ENCODE assay signal across 1 cellular context in the genomic region with DNA sequence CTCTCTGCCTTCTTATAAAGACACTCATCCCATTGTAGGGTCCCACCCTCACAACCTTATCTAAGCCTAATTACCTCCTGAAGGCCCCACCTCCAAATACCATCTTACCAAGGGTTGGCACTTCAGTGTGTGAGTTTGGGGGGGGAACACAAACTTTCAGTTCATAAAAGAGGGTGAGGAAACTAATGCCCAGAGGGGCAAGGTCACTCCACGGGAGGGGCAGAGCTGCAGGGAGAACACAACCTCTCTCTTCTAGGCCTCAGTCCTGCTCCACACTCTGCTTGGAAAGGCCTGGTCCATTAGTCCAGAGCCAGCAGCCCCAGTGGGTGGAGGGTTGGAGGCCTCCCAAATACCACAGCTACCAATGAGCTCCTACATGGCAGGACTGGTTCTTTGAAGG.
TF ChIP-seq lines count a peak whose summit lies in the region.

No MANE protein-coding gene starts in this region.

TF ChIP-seq in HepG2, 621 proteins besides CTCF, POLR2A, EP300 and RAD21 (continues in another document):
- TF ChIP-seq RORA (CRISPR knock-in tag; IDR thresholded peaks at IDR 0.05) (no peak), MIER2 (CRISPR knock-in tag; IDR thresholded peaks at IDR 0.05) (no peak), NR2F2 (IDR thresholded peaks at IDR 0.05; ENCODE audit: borderline replicate concordance, low read depth) (0 out of 2 replicates have a peak, but pooled peaks have one; percentile 13), CENPT (CRISPR knock-in tag; IDR thresholded peaks at IDR 0.05; ENCODE audit: low read depth) (no peak), NFATC3 (CRISPR knock-in tag; IDR thresholded peaks at IDR 0.05) (no peak), GATA4 (IDR thresholded peaks at IDR 0.05; ENCODE audit: borderline replicate concordance, low read depth) (no peak), AHR (CRISPR knock-in tag; IDR thresholded peaks at IDR 0.05) (no peak), ATF7 (IDR thresholded peaks at IDR 0.05) (no peak), ATF7 (CRISPR knock-in tag; IDR thresholded peaks at IDR 0.05) (no peak), HNF4G (IDR thresholded peaks at IDR 0.05; ENCODE audit: borderline replicate concordance, low read depth, low read length) (no peak), HNF4G (CRISPR knock-in tag; IDR thresholded peaks at IDR 0.05; ENCODE audit: borderline replicate concordance, low read depth) (no peak), ZMYM4 (CRISPR knock-in tag; IDR thresholded peaks at IDR 0.05) (no peak), ZNF329 (CRISPR knock-in tag; IDR thresholded peaks at IDR 0.05; ENCODE audit: low read depth) (no peak), NKX3-1 (CRISPR knock-in tag; IDR thresholded peaks at IDR 0.05) (no peak), MEIS1 (CRISPR knock-in tag; IDR thresholded peaks at IDR 0.05; ENCODE audit: borderline replicate concordance) (no peak), GTF3A (CRISPR knock-in tag; conservative IDR thresholded peaks at IDR 0.05) (no peak), KLF12 (CRISPR knock-in tag; IDR thresholded peaks at IDR 0.05; ENCODE audit: borderline replicate concordance) (no peak), CBFB (CRISPR knock-in tag; IDR thresholded peaks at IDR 0.05) (no peak), ARHGAP35 (CRISPR knock-in tag; IDR thresholded peaks at IDR 0.05; ENCODE audit: borderline replicate concordance) (no peak), MNT (IDR thresholded peaks at IDR 0.05) (no peak), GPN1 (CRISPR knock-in tag; IDR thresholded peaks at IDR 0.05; ENCODE audit: borderline replicate concordance) (no peak), ZNF354B (CRISPR knock-in tag; IDR thresholded peaks at IDR 0.05) (no peak), TP53 (CRISPR knock-in tag; conservative IDR thresholded peaks at IDR 0.05) (no peak), ZFX (CRISPR knock-in tag; IDR thresholded peaks at IDR 0.05; ENCODE audit: low read depth) (peak; percentile 39; the same call in 1 of the 2 replicates), JUNB (CRISPR knock-in tag; IDR thresholded peaks at IDR 0.05; ENCODE audit: borderline replicate concordance) (no peak), ATF7-NPFF (CRISPR knock-in tag; IDR thresholded peaks at IDR 0.05; ENCODE audit: low read depth) (no peak), KLF13 (CRISPR knock-in tag; IDR thresholded peaks at IDR 0.05) (no peak), PLSCR1 (CRISPR knock-in tag; IDR thresholded peaks at IDR 0.05; ENCODE audit: borderline replicate concordance) (no peak), TSC22D2 (CRISPR knock-in tag; IDR thresholded peaks at IDR 0.05; ENCODE audit: borderline replicate concordance) (no peak), SMYD3 (CRISPR knock-in tag; IDR thresholded peaks at IDR 0.05) (no peak), ZMYM2 (CRISPR knock-in tag; IDR thresholded peaks at IDR 0.05) (no peak), ZNF205 (CRISPR knock-in tag; IDR thresholded peaks at IDR 0.05) (no peak), ZNF678 (CRISPR knock-in tag; IDR thresholded peaks at IDR 0.05) (no peak), AKNA (CRISPR knock-in tag; IDR thresholded peaks at IDR 0.05; ENCODE audit: borderline replicate concordance) (no peak), STAT6 (CRISPR knock-in tag; IDR thresholded peaks at IDR 0.05; ENCODE audit: borderline replicate concordance) (no peak), ZNF350 (CRISPR knock-in tag; IDR thresholded peaks at IDR 0.05; ENCODE audit: borderline replicate concordance, low read depth) (no peak), ZNF446 (CRISPR knock-in tag; IDR thresholded peaks at IDR 0.05) (no peak), ZNF776 (CRISPR knock-in tag; IDR thresholded peaks at IDR 0.05) (no peak), BCL6 (CRISPR knock-in tag; IDR thresholded peaks at IDR 0.05) (no peak), ZC3H4 (CRISPR knock-in tag; IDR thresholded peaks at IDR 0.05; ENCODE audit: borderline replicate concordance) (no peak), GATAD1 (CRISPR knock-in tag; IDR thresholded peaks at IDR 0.05) (no peak)
- TF ChIP-seq, protein P1, sequence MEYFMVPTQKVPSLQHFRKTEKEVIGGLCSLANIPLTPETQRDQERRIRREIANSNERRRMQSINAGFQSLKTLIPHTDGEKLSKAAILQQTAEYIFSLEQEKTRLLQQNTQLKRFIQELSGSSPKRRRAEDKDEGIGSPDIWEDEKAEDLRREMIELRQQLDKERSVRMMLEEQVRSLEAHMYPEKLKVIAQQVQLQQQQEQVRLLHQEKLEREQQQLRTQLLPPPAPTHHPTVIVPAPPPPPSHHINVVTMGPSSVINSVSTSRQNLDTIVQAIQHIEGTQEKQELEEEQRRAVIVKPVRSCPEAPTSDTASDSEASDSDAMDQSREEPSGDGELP (IDR thresholded peaks at IDR 0.05; ENCODE audit: borderline replicate concordance, low read depth): no peak
- TF ChIP-seq, protein P2, sequence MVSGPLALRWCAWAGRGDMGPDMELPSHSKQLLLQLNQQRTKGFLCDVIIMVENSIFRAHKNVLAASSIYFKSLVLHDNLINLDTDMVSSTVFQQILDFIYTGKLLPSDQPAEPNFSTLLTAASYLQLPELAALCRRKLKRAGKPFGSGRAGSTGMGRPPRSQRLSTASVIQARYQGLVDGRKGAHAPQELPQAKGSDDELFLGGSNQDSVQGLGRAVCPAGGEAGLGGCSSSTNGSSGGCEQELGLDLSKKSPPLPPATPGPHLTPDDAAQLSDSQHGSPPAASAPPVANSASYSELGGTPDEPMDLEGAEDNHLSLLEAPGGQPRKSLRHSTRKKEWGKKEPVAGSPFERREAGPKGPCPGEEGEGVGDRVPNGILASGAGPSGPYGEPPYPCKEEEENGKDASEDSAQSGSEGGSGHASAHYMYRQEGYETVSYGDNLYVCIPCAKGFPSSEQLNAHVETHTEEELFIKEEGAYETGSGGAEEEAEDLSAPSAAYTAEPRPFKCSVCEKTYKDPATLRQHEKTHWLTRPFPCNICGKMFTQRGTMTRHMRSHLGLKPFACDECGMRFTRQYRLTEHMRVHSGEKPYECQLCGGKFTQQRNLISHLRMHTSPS (CRISPR knock-in tag; IDR thresholded peaks at IDR 0.05; ENCODE audit: low read depth): 0 out of 2 replicates have a peak, but pooled peaks have one; percentile 20
- TF ChIP-seq, protein P3, sequence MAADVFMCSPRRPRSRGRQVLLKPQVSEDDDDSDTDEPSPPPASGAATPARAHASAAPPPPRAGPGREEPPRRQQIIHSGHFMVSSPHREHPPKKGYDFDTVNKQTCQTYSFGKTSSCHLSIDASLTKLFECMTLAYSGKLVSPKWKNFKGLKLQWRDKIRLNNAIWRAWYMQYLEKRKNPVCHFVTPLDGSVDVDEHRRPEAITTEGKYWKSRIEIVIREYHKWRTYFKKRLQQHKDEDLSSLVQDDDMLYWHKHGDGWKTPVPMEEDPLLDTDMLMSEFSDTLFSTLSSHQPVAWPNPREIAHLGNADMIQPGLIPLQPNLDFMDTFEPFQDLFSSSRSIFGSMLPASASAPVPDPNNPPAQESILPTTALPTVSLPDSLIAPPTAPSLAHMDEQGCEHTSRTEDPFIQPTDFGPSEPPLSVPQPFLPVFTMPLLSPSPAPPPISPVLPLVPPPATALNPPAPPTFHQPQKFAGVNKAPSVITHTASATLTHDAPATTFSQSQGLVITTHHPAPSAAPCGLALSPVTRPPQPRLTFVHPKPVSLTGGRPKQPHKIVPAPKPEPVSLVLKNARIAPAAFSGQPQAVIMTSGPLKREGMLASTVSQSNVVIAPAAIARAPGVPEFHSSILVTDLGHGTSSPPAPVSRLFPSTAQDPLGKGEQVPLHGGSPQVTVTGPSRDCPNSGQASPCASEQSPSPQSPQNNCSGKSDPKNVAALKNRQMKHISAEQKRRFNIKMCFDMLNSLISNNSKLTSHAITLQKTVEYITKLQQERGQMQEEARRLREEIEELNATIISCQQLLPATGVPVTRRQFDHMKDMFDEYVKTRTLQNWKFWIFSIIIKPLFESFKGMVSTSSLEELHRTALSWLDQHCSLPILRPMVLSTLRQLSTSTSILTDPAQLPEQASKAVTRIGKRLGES (CRISPR knock-in tag; IDR thresholded peaks at IDR 0.05; ENCODE audit: borderline replicate concordance): no peak
- TF ChIP-seq, protein P4, sequence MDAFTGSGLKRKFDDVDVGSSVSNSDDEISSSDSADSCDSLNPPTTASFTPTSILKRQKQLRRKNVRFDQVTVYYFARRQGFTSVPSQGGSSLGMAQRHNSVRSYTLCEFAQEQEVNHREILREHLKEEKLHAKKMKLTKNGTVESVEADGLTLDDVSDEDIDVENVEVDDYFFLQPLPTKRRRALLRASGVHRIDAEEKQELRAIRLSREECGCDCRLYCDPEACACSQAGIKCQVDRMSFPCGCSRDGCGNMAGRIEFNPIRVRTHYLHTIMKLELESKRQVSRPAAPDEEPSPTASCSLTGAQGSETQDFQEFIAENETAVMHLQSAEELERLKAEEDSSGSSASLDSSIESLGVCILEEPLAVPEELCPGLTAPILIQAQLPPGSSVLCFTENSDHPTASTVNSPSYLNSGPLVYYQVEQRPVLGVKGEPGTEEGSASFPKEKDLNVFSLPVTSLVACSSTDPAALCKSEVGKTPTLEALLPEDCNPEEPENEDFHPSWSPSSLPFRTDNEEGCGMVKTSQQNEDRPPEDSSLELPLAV (CRISPR knock-in tag; conservative IDR thresholded peaks at IDR 0.05; ENCODE audit: low read depth): no peak
